17 cellular contexts compared by ENCODE assay signal in the genomic region with DNA sequence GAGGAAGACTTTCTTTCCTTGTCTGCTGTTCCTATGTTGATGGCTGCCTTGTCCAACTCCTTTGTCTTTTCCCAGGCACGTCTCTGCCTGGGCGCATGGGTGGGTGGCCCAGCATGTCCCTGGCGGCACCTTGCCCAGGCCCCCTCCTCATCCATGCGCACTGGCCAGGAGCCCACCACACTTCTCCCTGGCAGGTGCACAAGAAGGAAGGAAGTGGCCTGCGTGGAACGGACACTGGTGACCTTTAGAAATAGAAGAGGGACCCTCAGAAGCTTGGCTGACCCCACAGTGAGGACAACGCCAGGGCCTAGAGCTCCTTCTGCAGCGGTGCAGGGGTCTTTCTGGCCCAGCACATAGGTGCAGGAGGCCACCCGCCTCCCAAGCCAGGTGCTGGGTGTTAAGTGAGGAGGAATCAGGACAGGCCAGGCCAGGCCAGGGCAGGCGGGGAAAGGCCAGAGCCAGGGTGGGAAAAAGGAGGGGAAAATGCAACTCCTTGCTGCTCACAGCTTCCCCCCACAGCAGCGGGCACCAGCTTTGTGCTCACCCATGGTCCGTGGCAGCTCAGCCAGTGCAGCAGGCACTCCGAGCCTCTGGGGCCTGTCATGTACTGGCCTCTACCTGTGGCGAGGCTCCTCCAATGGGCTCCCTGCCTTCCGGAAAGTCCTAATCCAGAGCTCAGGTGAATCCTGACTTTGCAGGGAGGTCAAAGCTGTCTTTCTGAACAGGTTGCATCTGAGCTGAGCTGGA.
"Had no signal": no experiment of that assay in that cellular context is flagged by ENCODE, and none has a peak within 500 bp of the region (broad histone marks: within the 10 kb centered on the region; RNA-seq: fewer than 3 reads in every experiment).

No MANE protein-coding gene starts in this region.

- H3K27ac ChIP-seq: HL-60, RWPE1 had no signal

- H3K9me3 ChIP-seq: SK-N-SH had no signal

- DNase-seq: KBM-7, NCI-H1092, NCI-H1105 treated with DMSO at 0.1 percent for 48 hours, NCI-H1417 treated with DMSO at 0.1 percent for 48 hours, NCI-H146, NCI-H1694 treated with DMSO at 0.1 percent for 48 hours, NCI-H1930, NCI-H2081, NCI-H2107, NCI-H2227 treated with DMSO at 0.1 percent for 48 hours, NCI-H524, NCI-H69, NCI-H774, SHP77, SK-N-SH had no signal
